In the genomic region with DNA sequence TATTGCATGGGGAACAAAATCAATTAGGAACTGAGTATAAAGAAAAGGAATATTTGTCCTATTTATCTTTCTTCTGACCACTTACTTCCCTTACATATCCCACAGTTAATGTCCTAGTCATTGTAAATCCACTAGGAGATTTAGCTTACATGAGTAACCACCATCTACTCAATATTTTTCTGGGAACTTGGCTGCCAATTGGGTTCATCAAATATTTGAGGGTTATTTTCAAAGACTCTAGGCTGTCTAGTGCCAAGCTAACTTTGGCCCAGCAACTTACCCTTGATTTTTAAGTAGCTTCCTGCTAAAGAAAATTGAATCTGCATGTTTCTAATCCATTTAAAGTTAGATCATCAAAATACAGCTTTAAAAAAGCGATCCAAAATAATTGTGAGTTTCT, we compare ENCODE assay signal across 29 cellular contexts.
"Had no signal": no experiment of that assay in that cellular context is flagged by ENCODE, and none has a peak within 500 bp of the region (broad histone marks: within the 10 kb centered on the region; RNA-seq: fewer than 3 reads in every experiment).

No MANE protein-coding gene starts in this region.

- H3K27me3 ChIP-seq: body of pancreas, esophagus muscularis mucosa had no signal

- H3K9me3 ChIP-seq: body of pancreas, esophagus muscularis mucosa had no signal

- ATAC-seq: activated CD4-positive, CD25-positive, alpha-beta regulatory T cell treated with anti-CD3 and anti-CD28 coated beads, Interleukin-2, amount 50 U/mL, for 24 hours; activated CD8-positive, alpha-beta T cell treated with anti-CD3 and anti-CD28 coated beads for 36 hours; activated naive CD4-positive, alpha-beta T cell treated with anti-CD3 and anti-CD28 coated beads, Interleukin-2, amount 50 U/mL, for 72 hours; activated T-cell treated with anti-CD3 and anti-CD28 coated beads, Interleukin-2, amount 50 U/mL, for 72 hours; body of pancreas; effector memory CD8-positive, alpha-beta T cell; T-helper 17 cell had no signal

- H3K27ac ChIP-seq: body of pancreas, esophagus muscularis mucosa, WERI-Rb-1 had no signal

- DNase-seq: activated B cell treated with CpG ODN at 0.5 μM for 24 hours; activated CD4-positive, alpha-beta T cell treated with anti-CD3 and anti-CD28 coated beads for 48 hours; activated CD4-positive, alpha-beta T cell treated with anti-CD3 and anti-CD28 coated beads, Interleukin-2, amount 50 U/mL, for 1 hour; activated CD4-positive, alpha-beta T cell treated with anti-CD3 and anti-CD28 coated beads, Interleukin-2, amount 50 U/mL, for 48 hours; activated CD8-positive, alpha-beta memory T cell treated with anti-CD3 and anti-CD28 coated beads for 24 hours; activated CD8-positive, alpha-beta T cell treated with anti-CD3 and anti-CD28 coated beads for 36 hours; activated gamma-delta T cell; activated naive CD4-positive, alpha-beta T cell; activated naive CD4-positive, alpha-beta T cell treated with anti-CD3 and anti-CD28 coated beads, Interleukin-2, amount 10 ng/mL, durations not matched to agents 7 days and 5 days; activated naive CD8-positive, alpha-beta T cell treated with anti-CD3 and anti-CD28 coated beads, Interleukin-2, amount 10 ng/mL, durations not matched to agents 7 days and 5 days; activated T-cell treated with anti-CD3 and anti-CD28 coated beads for 4 hours; activated T-cell treated with anti-CD3 and anti-CD28 coated beads, Interleukin-2, amount 50 U/mL, for 24 hours; activated T-cell treated with anti-CD3 and anti-CD28 coated beads, Interleukin-2, amount 50 U/mL, for 72 hours; body of pancreas; caudate nucleus; cortex of kidney; dermis blood vessel endothelial cell; effector CD4-positive, alpha-beta T cell; effector memory CD8-positive, alpha-beta T cell; erythroblast; foreskin fibroblast; head of caudate nucleus; T-helper 1 cell; T-helper 17 cell; T1000; WERI-Rb-1 had no signal

- H3K36me3 ChIP-seq: esophagus muscularis mucosa, WERI-Rb-1 had no signal

- H3K4me3 ChIP-seq: body of pancreas, esophagus muscularis mucosa had no signal

- H3K4me1 ChIP-seq: esophagus muscularis mucosa had no signal
